35 cellular contexts compared by ENCODE assay signal in the genomic region with DNA sequence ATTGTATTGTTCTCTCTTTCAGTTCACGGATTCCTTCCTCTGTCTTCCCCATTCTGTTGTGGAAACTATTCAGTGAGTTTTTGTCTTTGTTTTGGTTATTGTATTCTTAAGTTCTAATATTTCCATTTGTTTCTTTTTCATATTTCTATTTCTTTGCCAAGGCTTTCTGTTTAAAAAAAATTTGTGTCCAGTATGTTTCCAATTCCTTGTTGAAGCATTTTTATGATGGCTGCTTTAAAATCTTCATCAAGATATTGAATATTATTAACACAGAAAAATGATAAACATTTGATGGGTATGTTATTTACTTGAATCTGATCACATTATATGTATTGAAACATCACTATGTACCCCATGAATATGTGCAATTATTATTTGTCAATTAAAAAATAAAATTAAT.
"Had no signal": no experiment of that assay in that cellular context is flagged by ENCODE, and none has a peak within 500 bp of the region (broad histone marks: within the 10 kb centered on the region; RNA-seq: fewer than 3 reads in every experiment).

No MANE protein-coding gene starts in this region.

- H3K4me1 Mint-ChIP-seq: central memory CD8-positive, alpha-beta T cell; WTC11 had no signal

- H3K4me1 ChIP-seq: esophagus muscularis mucosa, foreskin keratinocyte, gastroesophageal sphincter had no signal

- H3K27ac Mint-ChIP-seq: activated CD4-positive, alpha-beta memory T cell treated with anti-CD3 and anti-CD28 coated beads, Interleukin-2, amount 10 ng/mL, durations not matched to agents 7 days and 5 days; activated CD4-positive, alpha-beta T cell treated with anti-CD3 and anti-CD28 coated beads, Interleukin-2, amount 10 ng/mL, durations not matched to agents 7 days and 5 days; activated naive CD4-positive, alpha-beta T cell treated with anti-CD3 and anti-CD28 coated beads, Interleukin-2, amount 10 ng/mL, durations not matched to agents 7 days and 5 days; activated naive CD4-positive, alpha-beta T cell treated with anti-CD3 and anti-CD28 coated beads, Interleukin-2, amount 50 U/mL, for 72 hours; activated T-helper 1 cell treated with anti-CD3 and anti-CD28 coated beads, Interleukin-12 subunit alpha, Interleukin-12 subunit beta, Interleukin-2, Interleukin-4 antibody, amounts not matched to agents 30 ng/mL and 10 ng/mL and 1 ng/mL, durations not matched to agents 14 hours and 24 hours and 36 hours; activated T-helper 2 cell treated with anti-CD3 and anti-CD28 coated beads, Interferon-gamma antibody, Interleukin-2, Interleukin-4, amounts not matched to agents 10 μg/mL and 5 μg/mL and 100 μg/mL, durations not matched to agents 14 hours and 24 hours and 36 hours; dendritic cell treated with granulocyte-macrophage colony-stimulating factor and Interleukin-4, amounts not matched to agents 40 ng/mL and 50 ng/mL, for 4 days; endodermal cell; T-helper 17 cell; T-helper 2 cell treated with Interferon-gamma antibody and Interleukin-4, amounts not matched to agents 5 μg/mL and 100 μg/mL, for 36 hours; WTC11 had no signal

- H3K4me3 ChIP-seq: coronary artery, dorsolateral prefrontal cortex, esophagus muscularis mucosa, gastroesophageal sphincter had no signal

- ATAC-seq: activated naive CD4-positive, alpha-beta T cell treated with anti-CD3 and anti-CD28 coated beads, Interleukin-2, amount 50 U/mL, for 72 hours; activated T-cell treated with anti-CD3 and anti-CD28 coated beads, Interleukin-2, amount 50 U/mL, for 4 hours; foreskin keratinocyte; gastroesophageal sphincter; T-helper 17 cell; WTC11 had no signal

- H3K27me3 Mint-ChIP-seq: T-helper 17 cell had no signal

- H3K4me3 Mint-ChIP-seq: activated CD4-positive, alpha-beta memory T cell treated with anti-CD3 and anti-CD28 coated beads, Interleukin-2, amount 10 ng/mL, durations not matched to agents 7 days and 5 days; activated CD4-positive, alpha-beta T cell treated with anti-CD3 and anti-CD28 coated beads, Interleukin-2, amount 10 ng/mL, durations not matched to agents 7 days and 5 days; activated naive CD4-positive, alpha-beta T cell treated with anti-CD3 and anti-CD28 coated beads, Interleukin-2, amount 10 ng/mL, durations not matched to agents 7 days and 5 days; activated T-cell treated with anti-CD3 and anti-CD28 coated beads, Interleukin-2, amount 50 U/mL, for 4 hours; activated T-helper 1 cell treated with anti-CD3 and anti-CD28 coated beads, Interleukin-12 subunit alpha, Interleukin-12 subunit beta, Interleukin-2, Interleukin-4 antibody, amounts not matched to agents 30 ng/mL and 10 ng/mL and 1 ng/mL, durations not matched to agents 14 hours and 24 hours and 36 hours; central memory CD8-positive, alpha-beta T cell; dendritic cell treated with granulocyte-macrophage colony-stimulating factor and Interleukin-4, amounts not matched to agents 40 ng/mL and 50 ng/mL, for 4 days; endodermal cell; T-helper 17 cell; T-helper 2 cell treated with Interferon-gamma antibody and Interleukin-4, amounts not matched to agents 5 μg/mL and 100 μg/mL, for 36 hours; WTC11 had no signal

- H3K27me3 ChIP-seq: brain microvascular endothelial cell, dorsolateral prefrontal cortex, esophagus muscularis mucosa, foreskin keratinocyte, gastroesophageal sphincter had no signal

- H3K36me3 ChIP-seq: brain microvascular endothelial cell, esophagus muscularis mucosa, gastroesophageal sphincter had no signal

- H3K27ac ChIP-seq: brain microvascular endothelial cell, coronary artery, dorsolateral prefrontal cortex, esophagus muscularis mucosa, foreskin keratinocyte, gastroesophageal sphincter, VCaP had no signal

- FAIRE-seq: astrocyte, bronchial epithelial cell had no signal

- DNase-seq: activated CD4-positive, alpha-beta memory T cell treated with anti-CD3 and anti-CD28 coated beads, Interleukin-2, amount 10 ng/mL, durations not matched to agents 7 days and 5 days; activated CD4-positive, alpha-beta T cell treated with anti-CD3 and anti-CD28 coated beads for 1 hour; activated CD4-positive, alpha-beta T cell treated with anti-CD3 and anti-CD28 coated beads for 4 hours; activated CD4-positive, alpha-beta T cell treated with anti-CD3 and anti-CD28 coated beads, Interleukin-2, amount 50 U/mL, for 4 hours; activated CD8-positive, alpha-beta memory T cell treated with anti-CD3 and anti-CD28 coated beads, Interleukin-2, amount 50 U/mL, for 48 hours; activated effector memory CD4-positive, alpha-beta T cell treated with anti-CD3 and anti-CD28 coated beads, Interleukin-2, amount 50 U/mL, for 16 hours; activated naive CD4-positive, alpha-beta T cell; activated naive CD4-positive, alpha-beta T cell treated with anti-CD3 and anti-CD28 coated beads, Interleukin-2, amount 10 ng/mL, durations not matched to agents 7 days and 5 days; activated T-cell treated with anti-CD3 and anti-CD28 coated beads for 4 hours; activated T-cell treated with anti-CD3 and anti-CD28 coated beads, Interleukin-2, amount 50 U/mL, for 4 hours; amniotic stem cell; anterior cingulate cortex; brain microvascular endothelial cell; dorsolateral prefrontal cortex; effector memory CD4-positive, alpha-beta T cell; endodermal cell; erythroblast; foreskin keratinocyte; T-helper 1 cell; T-helper 17 cell; T1000 had no signal
